Comparison of ENCODE assay signal across 15 cellular contexts in genomic region chr1:19357299-19357698, GRCh38. TPM values are rescaled to one million over a fixed set of nuclear protein-coding genes. Genes with fewer than 3 reads are reported as not detected.
DNase-seq lines count a peak whose midpoint lies in the region; ATAC-seq and TF ChIP-seq lines count a peak whose summit lies in the region.
"Had no signal": no experiment of that assay in that cellular context is flagged by ENCODE, and none has a peak within 500 bp of the region (broad histone marks: within the 10 kb centered on the region; RNA-seq: fewer than 3 reads in every experiment).

No MANE protein-coding gene starts in this region.

- H3K4me3 Mint-ChIP-seq in CD4-positive, alpha-beta T cell, result no peak overlapping the region
- H3K4me3 Mint-ChIP-seq in IgD-negative memory B cell (no peak overlapping the region), WTC11 (no peak overlapping the region)
- no peak overlapping the region for H3K4me3 Mint-ChIP-seq in stimulated activated effector memory CD8-positive, alpha-beta T cell treated with anti-CD3 and anti-CD28 coated beads, Interleukin-12 subunit alpha, Interleukin-12 subunit beta, amount 100 ng/mL, for 72 hours
- no peak overlapping the region for H3K4me3 Mint-ChIP-seq in activated CD8-positive, alpha-beta T cell treated with anti-CD3 and anti-CD28 coated beads, Interleukin-2, amount 10 ng/mL, durations not matched to agents 7 days and 5 days
- H3K4me3 Mint-ChIP-seq: CD8-positive, alpha-beta memory T cell; H9 had no signal

- peaks cover 61% of the 10 kb centered on the region for H3K36me3 Mint-ChIP-seq in CD4-positive, alpha-beta T cell (ENCODE audit: low read depth)
- H3K36me3 Mint-ChIP-seq in IgD-negative memory B cell (peaks cover 5% of the 10 kb centered on the region), WTC11 (peaks cover 34% of the 10 kb centered on the region)
- H3K36me3 Mint-ChIP-seq in stimulated activated effector memory CD8-positive, alpha-beta T cell treated with anti-CD3 and anti-CD28 coated beads, Interleukin-12 subunit alpha, Interleukin-12 subunit beta, amount 100 ng/mL, for 72 hours, result peaks cover 58% of the 10 kb centered on the region
- peaks cover 40% of the 10 kb centered on the region for H3K36me3 Mint-ChIP-seq in activated CD8-positive, alpha-beta T cell treated with anti-CD3 and anti-CD28 coated beads, Interleukin-2, amount 10 ng/mL, durations not matched to agents 7 days and 5 days (ENCODE audit: low read depth)

- no peaks in the 10 kb centered on the region for H3K9me3 Mint-ChIP-seq in CD4-positive, alpha-beta T cell
- H3K9me3 Mint-ChIP-seq in IgD-negative memory B cell, result no peaks in the 10 kb centered on the region
- no peaks in the 10 kb centered on the region for H3K9me3 Mint-ChIP-seq in WTC11
- H3K9me3 Mint-ChIP-seq in stimulated activated effector memory CD8-positive, alpha-beta T cell treated with anti-CD3 and anti-CD28 coated beads, Interleukin-12 subunit alpha, Interleukin-12 subunit beta, amount 100 ng/mL, for 72 hours, result no peaks in the 10 kb centered on the region
- no peaks in the 10 kb centered on the region for H3K9me3 Mint-ChIP-seq in activated CD8-positive, alpha-beta T cell treated with anti-CD3 and anti-CD28 coated beads, Interleukin-2, amount 10 ng/mL, durations not matched to agents 7 days and 5 days (ENCODE audit: insufficient read depth)
- H3K9me3 Mint-ChIP-seq: CD8-positive, alpha-beta memory T cell; H9 had no signal

- peaks cover 41% of the 10 kb centered on the region for H3K4me1 Mint-ChIP-seq in CD4-positive, alpha-beta T cell (ENCODE audit: low read depth)
- H3K4me1 Mint-ChIP-seq in IgD-negative memory B cell (peaks cover 5 to 6% (median 6%) of the 10 kb centered on the region in 3 donors), WTC11 (peaks cover 40% of the 10 kb centered on the region)
- peaks cover 17% of the 10 kb centered on the region for H3K4me1 Mint-ChIP-seq in stimulated activated effector memory CD8-positive, alpha-beta T cell treated with anti-CD3 and anti-CD28 coated beads, Interleukin-12 subunit alpha, Interleukin-12 subunit beta, amount 100 ng/mL, for 72 hours
- peaks cover 29% of the 10 kb centered on the region for H3K4me1 Mint-ChIP-seq in activated CD8-positive, alpha-beta T cell treated with anti-CD3 and anti-CD28 coated beads, Interleukin-2, amount 10 ng/mL, durations not matched to agents 7 days and 5 days (ENCODE audit: low read depth)

- peak overlapping the region; percentile 34 for H3K27ac Mint-ChIP-seq in CD4-positive, alpha-beta T cell
- H3K27ac Mint-ChIP-seq in IgD-negative memory B cell (peak overlapping the region in 2 of 3 donors; percentile 41 to 45), WTC11 (peak overlapping the region; percentile 23; the same call in 1 of the 2 replicates)
- peak overlapping the region; percentile 17 for H3K27ac Mint-ChIP-seq in stimulated activated effector memory CD8-positive, alpha-beta T cell treated with anti-CD3 and anti-CD28 coated beads, Interleukin-12 subunit alpha, Interleukin-12 subunit beta, amount 100 ng/mL, for 72 hours
- H3K27ac Mint-ChIP-seq in activated CD8-positive, alpha-beta T cell treated with anti-CD3 and anti-CD28 coated beads, Interleukin-2, amount 10 ng/mL, durations not matched to agents 7 days and 5 days, result no peak overlapping the region

- no peak overlapping the region for H3K27ac ChIP-seq in CD4-positive, alpha-beta T cell (ENCODE audit: low read depth, low read length)
- H3K27ac ChIP-seq: C4-2B had no signal

- H3K27me3 Mint-ChIP-seq in CD4-positive, alpha-beta T cell, result no peaks in the 10 kb centered on the region
- H3K27me3 Mint-ChIP-seq in IgD-negative memory B cell, result no peaks in the 10 kb centered on the region
- H3K27me3 Mint-ChIP-seq in WTC11 (ENCODE audit: low read depth), result no peaks in the 10 kb centered on the region
- H3K27me3 Mint-ChIP-seq in activated CD8-positive, alpha-beta T cell treated with anti-CD3 and anti-CD28 coated beads, Interleukin-2, amount 10 ng/mL, durations not matched to agents 7 days and 5 days (ENCODE audit: low read depth), result no peaks in the 10 kb centered on the region
- H3K27me3 Mint-ChIP-seq: CD8-positive, alpha-beta memory T cell had no signal

- no peaks in the 10 kb centered on the region for H3K9me3 ChIP-seq in CD4-positive, alpha-beta T cell (ENCODE audit: control insufficient read depth, low read length)
- H3K9me3 ChIP-seq: BE2C, Caco-2 had no signal

- CTCF ChIA-PET in CD4-positive, alpha-beta T cell (lab: Charles Lee), result no interaction called here
- CTCF ChIA-PET in WTC11 (lab: Charles Lee), result no interaction called here
- CTCF ChIA-PET in activated CD8-positive, alpha-beta T cell treated with anti-CD3 and anti-CD28 coated beads, Interleukin-2, amount 10 ng/mL, durations not matched to agents 7 days and 5 days (lab: Charles Lee), result no interaction called here

- no peak for ATAC-seq in CD4-positive, alpha-beta T cell (ENCODE audit: poor library complexity)
- ATAC-seq in WTC11, result no peak
- no peak for ATAC-seq in stimulated activated effector memory CD8-positive, alpha-beta T cell treated with anti-CD3 and anti-CD28 coated beads, Interleukin-12 subunit alpha, Interleukin-12 subunit beta, amount 100 ng/mL, for 72 hours
- no peak for ATAC-seq in activated CD8-positive, alpha-beta T cell treated with anti-CD3 and anti-CD28 coated beads, Interleukin-2, amount 10 ng/mL, durations not matched to agents 7 days and 5 days

- no peak for TF ChIP-seq CTCF in CD4-positive, alpha-beta T cell (IDR thresholded peaks at IDR 0.05)
- no peak for TF ChIP-seq CTCF in WTC11 (IDR thresholded peaks at IDR 0.05)

- no peaks in the 10 kb centered on the region for H3K27me3 ChIP-seq in CD4-positive, alpha-beta T cell (ENCODE audit: control insufficient read depth, insufficient read depth, low read length)
- H3K27me3 ChIP-seq: BE2C had no signal

- POLR2A ChIA-PET in CD4-positive, alpha-beta T cell (lab: Charles Lee), result no interaction called here
- POLR2A ChIA-PET in WTC11 (lab: Charles Lee), result no interaction called here
- POLR2A ChIA-PET in activated CD8-positive, alpha-beta T cell treated with anti-CD3 and anti-CD28 coated beads, Interleukin-2, amount 10 ng/mL, durations not matched to agents 7 days and 5 days (lab: Charles Lee), result no interaction called here

- intact Hi-C loops in CD4-positive, alpha-beta T cell (cut with DNase I, micrococcal nuclease), result no loop called here

- DNase-seq in CD4-positive, alpha-beta T cell, result no peak
- DNase-seq in WTC11 (ENCODE audit: low spot score) (no peak), dermis blood vessel endothelial cell (no peak)
- no peak for DNase-seq in stimulated activated effector memory CD8-positive, alpha-beta T cell treated with anti-CD3 and anti-CD28 coated beads, Interleukin-12 subunit alpha, Interleukin-12 subunit beta, amount 100 ng/mL, for 72 hours (ENCODE audit: low spot score in 2 of 2)
- DNase-seq in activated CD8-positive, alpha-beta T cell treated with anti-CD3 and anti-CD28 coated beads, Interleukin-2, amount 10 ng/mL, durations not matched to agents 7 days and 5 days, result no peak
- no peak for DNase-seq in stimulated activated naive CD4-positive, alpha-beta T cell (lab: John Stamatoyannopoulos, UW)
- DNase-seq: BE2C; Caco-2; CD8-positive, alpha-beta memory T cell; DND-41; GDM1; GOT3; H9 had no signal

TF ChIP-seq in WTC11, 78 proteins besides CTCF, POLR2A, EP300 and RAD21 (continues in another document):
- TF ChIP-seq IRF1 (CRISPR knock-in tag; IDR thresholded peaks at IDR 0.05), result no peak
- no peak for TF ChIP-seq GRHL2 (CRISPR knock-in tag; IDR thresholded peaks at IDR 0.05; ENCODE audit: insufficient replicate concordance, severe bottlenecking)
- no peak for TF ChIP-seq SMAD3 (CRISPR knock-in tag; IDR thresholded peaks at IDR 0.05; ENCODE audit: borderline replicate concordance)
- no peak for TF ChIP-seq SP1 (CRISPR knock-in tag; conservative IDR thresholded peaks at IDR 0.05)
- TF ChIP-seq FOXP1 (CRISPR knock-in tag; IDR thresholded peaks at IDR 0.05; ENCODE audit: borderline replicate concordance), result no peak
- no peak for TF ChIP-seq CDX4 (CRISPR knock-in tag; IDR thresholded peaks at IDR 0.05; ENCODE audit: borderline replicate concordance)
- TF ChIP-seq GTF2I (CRISPR knock-in tag; conservative IDR thresholded peaks at IDR 0.05), result no peak
- TF ChIP-seq ZMAT4 (CRISPR knock-in tag; IDR thresholded peaks at IDR 0.05), result no peak
- no peak for TF ChIP-seq ATF3 (CRISPR knock-in tag; conservative IDR thresholded peaks at IDR 0.05)
- TF ChIP-seq ELF4 (CRISPR knock-in tag; IDR thresholded peaks at IDR 0.05; ENCODE audit: low read depth), result no peak
- TF ChIP-seq SOX15 (CRISPR knock-in tag; IDR thresholded peaks at IDR 0.05), result no peak

RNA-seq across cellular contexts. Expression of gene SLC66A1, which starts 45.2 kb away (rescaled TPM):
- total RNA-seq in CD4-positive, alpha-beta T cell, result 1 to 10 TPM; 2.3 to 3.7 TPM
- 12.7 TPM for polyA plus RNA-seq in IgD-negative memory B cell
- total RNA-seq in WTC11 (2021), result 12.8 to 14.2 TPM (median 14.1 TPM) in 3 replicates
- total RNA-seq in activated CD8-positive, alpha-beta T cell treated with anti-CD3 and anti-CD28 coated beads, Interleukin-2, amount 10 ng/mL, durations not matched to agents 7 days and 5 days, result 1 to 10 TPM; 4.0 to 5.3 TPM
- total RNA-seq in dermis blood vessel endothelial cell, result 16.0 and 17.7 TPM in 2 replicates

RNA-seq across cellular contexts. Expression of gene AKR7A2, which starts 45.4 kb away (rescaled TPM):
- 10 to 100 TPM; 11.1 to 11.8 TPM for total RNA-seq in CD4-positive, alpha-beta T cell
- 87.9 TPM for polyA plus RNA-seq in IgD-negative memory B cell
- total RNA-seq in WTC11 (2021), result 43.4 to 51.6 TPM (median 50.6 TPM) in 3 replicates
- total RNA-seq in activated CD8-positive, alpha-beta T cell treated with anti-CD3 and anti-CD28 coated beads, Interleukin-2, amount 10 ng/mL, durations not matched to agents 7 days and 5 days, result 10 to 100 TPM; 46.3 to 50.6 TPM
- total RNA-seq in dermis blood vessel endothelial cell, result 64.5 and 72.9 TPM in 2 replicates
